Comparison of ENCODE assay signal across 10 cellular contexts in the genomic region with DNA sequence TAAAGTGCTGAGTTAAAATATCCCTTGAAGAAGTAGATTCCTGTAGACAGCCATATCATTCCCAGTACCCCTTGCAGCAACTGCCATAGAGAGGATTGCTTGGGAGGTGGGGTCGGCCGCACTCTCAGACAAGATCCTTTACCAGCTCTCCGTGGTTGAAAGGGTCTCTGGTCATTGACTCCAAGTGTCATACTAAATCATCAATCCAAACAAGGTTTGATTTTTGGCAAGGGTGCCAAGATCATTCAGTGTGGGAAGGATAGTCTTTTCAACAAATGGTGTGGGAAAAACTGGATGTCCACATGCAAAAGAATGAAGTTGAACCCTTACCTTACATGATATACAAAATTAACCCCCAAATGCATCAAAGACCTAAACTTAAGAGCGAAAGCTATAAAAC. TPM values are rescaled to one million over a fixed set of nuclear protein-coding genes. Genes with fewer than 3 reads are reported as not detected.
"Had no signal": no experiment of that assay in that cellular context is flagged by ENCODE, and none has a peak within 500 bp of the region (broad histone marks: within the 10 kb centered on the region; RNA-seq: fewer than 3 reads in every experiment).

No MANE protein-coding gene starts in this region.

- H3K9me3 ChIP-seq: HAP-1 had no signal

- DNase-seq: GM23248, GOT3, H7, HFFc6 had no signal

- H3K36me3 Mint-ChIP-seq: IgD-negative memory B cell had no signal

- H3K4me3 Mint-ChIP-seq: HFFc6, IgD-negative memory B cell had no signal

- H3K27ac ChIP-seq: GM23248, HL-60 had no signal

- H3K36me3 ChIP-seq: HAP-1 had no signal

- H2AFZ ChIP-seq: GM23248 had no signal

- ATAC-seq: HCT116 had no signal

- H3K9me3 Mint-ChIP-seq: HFFc6, IgD-negative memory B cell had no signal

- H3K27ac Mint-ChIP-seq: HFFc6 had no signal

- H3K4me3 ChIP-seq: GM23248, HAP-1 had no signal

RNA-seq across cellular contexts. Expression of a gene that starts 21.8 kb away (rescaled TPM):
- total RNA-seq: H7 had no signal

RNA-seq across cellular contexts. Expression of a gene that starts 30.8 kb away (rescaled TPM):
- total RNA-seq: GM23248, H4, H7, HT1080 had no signal
